ENCODE assay signal across 24 cellular contexts in genomic region chr7:111894518-111894917, GRCh38.
"Had no signal": no experiment of that assay in that cellular context is flagged by ENCODE, and none has a peak within 500 bp of the region (broad histone marks: within the 10 kb centered on the region; RNA-seq: fewer than 3 reads in every experiment).

No MANE protein-coding gene starts in this region.

- H3K9me3 ChIP-seq: esophagus squamous epithelium, gastrocnemius medialis, heart right ventricle, left lung, lower lobe of right lung, mucosa of descending colon had no signal

- H3K4me1 ChIP-seq: esophagus squamous epithelium, gastrocnemius medialis, left lung, lower lobe of right lung had no signal

- H3K4me1 Mint-ChIP-seq: naive B cell had no signal

- H3K4me3 ChIP-seq: coronary artery, dorsolateral prefrontal cortex, esophagus squamous epithelium, gastrocnemius medialis, heart right ventricle, left lung, lower lobe of right lung, mucosa of descending colon had no signal

- H3K36me3 Mint-ChIP-seq: naive B cell had no signal

- H3K27me3 ChIP-seq: dorsolateral prefrontal cortex, esophagus squamous epithelium, gastrocnemius medialis, heart right ventricle, left lung had no signal

- ATAC-seq: esophagus mucosa, gastrocnemius medialis, heart right ventricle, left cardiac atrium, left lung, left ventricle myocardium superior, lower lobe of right lung, mucosa of descending colon had no signal

- H3K9me3 Mint-ChIP-seq: mesothelial cell of epicardium, naive B cell had no signal

- H3K27ac ChIP-seq: coronary artery, epithelial cell of prostate, esophagus squamous epithelium, gastrocnemius medialis, heart right ventricle, left lung, lower lobe of right lung had no signal

- H3K27ac Mint-ChIP-seq: mesothelial cell of epicardium, naive B cell had no signal

- H3K4me3 Mint-ChIP-seq: mesothelial cell of epicardium, naive B cell had no signal

- DNase-seq: dermis blood vessel endothelial cell; dorsolateral prefrontal cortex; effector CD4-positive, alpha-beta T cell; effector memory CD4-positive, alpha-beta T cell; erythroblast; esophagus squamous epithelium; foreskin fibroblast; foreskin melanocyte; gastrocnemius medialis; glutamatergic neuron; head of caudate nucleus; heart right ventricle; hippocampal formation; left cardiac atrium; left lung; left ventricle myocardium superior; lower lobe of right lung; mesenchymal stem cell; mucosa of descending colon; naive B cell had no signal
